1 cellular context compared by ENCODE assay signal in the genomic region with DNA sequence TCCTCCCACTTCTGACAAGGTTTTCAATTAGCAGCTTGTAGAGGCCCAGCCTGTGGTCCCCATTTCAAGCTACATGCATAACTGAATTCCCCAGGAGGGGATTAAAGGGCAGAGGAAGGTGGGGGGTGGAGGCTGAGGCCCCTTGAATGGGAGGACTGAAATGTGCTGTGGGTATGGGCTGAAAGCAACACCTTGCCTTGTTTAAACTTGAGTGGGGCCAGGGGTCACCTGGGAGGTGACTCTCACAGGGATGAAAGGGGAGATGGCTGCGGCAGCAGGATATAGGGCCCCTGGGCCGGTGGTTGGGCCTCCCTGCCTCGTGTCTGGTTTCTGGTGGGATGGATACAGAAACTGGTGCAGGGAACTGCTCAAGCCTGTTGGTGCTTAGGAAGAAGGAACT.
TF ChIP-seq lines count a peak whose summit lies in the region.

No MANE protein-coding gene starts in this region.

TF ChIP-seq in H1, 55 proteins besides CTCF, POLR2A, EP300 and RAD21:
- TF ChIP-seq TCF12 (IDR thresholded peaks at IDR 0.05; ENCODE audit: low read depth, low read length): no peak
- TF ChIP-seq SRF (IDR thresholded peaks at IDR 0.05; ENCODE audit: low read depth, low read length): no peak
- no peak for TF ChIP-seq ASH2L (IDR thresholded peaks at IDR 0.05; ENCODE audit: low read length)
- TF ChIP-seq BCL11A (IDR thresholded peaks at IDR 0.05; ENCODE audit: low read depth in 2 of 2, low read length in 2 of 2): no peak
- TF ChIP-seq HDAC6 (IDR thresholded peaks at IDR 0.05; ENCODE audit: low read depth, low read length): no peak
- no peak for TF ChIP-seq CBX8 (IDR thresholded peaks at IDR 0.05; ENCODE audit: borderline replicate concordance, low read depth, low read length)
- no peak for TF ChIP-seq CHD1 (IDR thresholded peaks at IDR 0.05; ENCODE audit: low read depth, low read length)
- TF ChIP-seq, protein P1, sequence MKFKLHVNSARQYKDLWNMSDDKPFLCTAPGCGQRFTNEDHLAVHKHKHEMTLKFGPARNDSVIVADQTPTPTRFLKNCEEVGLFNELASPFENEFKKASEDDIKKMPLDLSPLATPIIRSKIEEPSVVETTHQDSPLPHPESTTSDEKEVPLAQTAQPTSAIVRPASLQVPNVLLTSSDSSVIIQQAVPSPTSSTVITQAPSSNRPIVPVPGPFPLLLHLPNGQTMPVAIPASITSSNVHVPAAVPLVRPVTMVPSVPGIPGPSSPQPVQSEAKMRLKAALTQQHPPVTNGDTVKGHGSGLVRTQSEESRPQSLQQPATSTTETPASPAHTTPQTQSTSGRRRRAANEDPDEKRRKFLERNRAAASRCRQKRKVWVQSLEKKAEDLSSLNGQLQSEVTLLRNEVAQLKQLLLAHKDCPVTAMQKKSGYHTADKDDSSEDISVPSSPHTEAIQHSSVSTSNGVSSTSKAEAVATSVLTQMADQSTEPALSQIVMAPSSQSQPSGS (IDR thresholded peaks at IDR 0.05; ENCODE audit: low read length): no peak
- TF ChIP-seq ZNF274 (IDR thresholded peaks at IDR 0.05; ENCODE audit: borderline replicate concordance, extremely low read depth, low read length): no peak
- TF ChIP-seq SUZ12 (IDR thresholded peaks at IDR 0.05; ENCODE audit: low read length): no peak
- no peak for TF ChIP-seq NANOG (IDR thresholded peaks at IDR 0.05; ENCODE audit: insufficient read depth, low read depth, low read length, poor library complexity, severe bottlenecking)
- TF ChIP-seq TAF1 (IDR thresholded peaks at IDR 0.05; ENCODE audit: low read depth, low read length): no peak
- no peak for TF ChIP-seq RXRA (IDR thresholded peaks at IDR 0.05; ENCODE audit: insufficient read depth, low read depth, low read length)
- TF ChIP-seq JUN (IDR thresholded peaks at IDR 0.05; ENCODE audit: low read depth, low read length): no peak
- TF ChIP-seq NRF1 (IDR thresholded peaks at IDR 0.05; ENCODE audit: low read depth, low read length): no peak
- no peak for TF ChIP-seq POU5F1 (IDR thresholded peaks at IDR 0.05; ENCODE audit: low read depth, low read length)
TF ChIP-seq in H1: peak in this region for 0.
